In the genomic region with DNA sequence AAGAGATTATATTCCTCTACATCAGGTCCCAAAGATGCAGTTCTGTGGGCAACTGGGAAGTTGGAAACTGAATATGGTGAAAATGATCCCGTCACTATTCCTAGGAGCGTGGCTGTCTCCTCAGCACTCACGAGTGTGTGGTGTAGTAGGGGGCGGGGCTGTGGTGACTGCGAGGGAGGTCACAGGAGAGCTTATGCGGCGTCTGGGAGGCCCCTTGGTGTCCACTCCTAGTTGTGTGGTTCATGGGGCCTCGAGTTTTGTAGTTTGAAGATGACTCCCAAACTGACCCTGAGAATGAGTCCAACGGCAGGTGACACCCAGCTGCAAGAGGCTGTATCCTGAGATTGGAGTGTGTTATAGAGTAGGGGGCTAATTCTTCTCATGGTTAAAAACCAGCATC, we compare ENCODE assay signal across 16 cellular contexts.
DNase-seq lines count a peak whose midpoint lies in the region; ATAC-seq and TF ChIP-seq lines count a peak whose summit lies in the region.
"Had no signal": no experiment of that assay in that cellular context is flagged by ENCODE, and none has a peak within 500 bp of the region (broad histone marks: within the 10 kb centered on the region; RNA-seq: fewer than 3 reads in every experiment).

No MANE protein-coding gene starts in this region.

- ATAC-seq in activated CD8-positive, alpha-beta T cell treated with anti-CD3 and anti-CD28 coated beads, Interleukin-2, amount 10 ng/mL, durations not matched to agents 7 days and 5 days = no peak
- no peak for ATAC-seq in activated CD8-positive, alpha-beta T cell treated with anti-CD3 and anti-CD28 coated beads for 36 hours
- ATAC-seq in PC-3 = no peak
- peak; percentile 26 to 46 for ATAC-seq in gastrocnemius medialis

- no peak for DNase-seq in activated CD8-positive, alpha-beta T cell treated with anti-CD3 and anti-CD28 coated beads, Interleukin-2, amount 10 ng/mL, durations not matched to agents 7 days and 5 days
- DNase-seq in activated CD8-positive, alpha-beta T cell treated with anti-CD3 and anti-CD28 coated beads for 36 hours = no peak
- DNase-seq in PC-3 (no peak), gastrocnemius medialis (peak; percentile 35 to 61), AG08396 (ENCODE audit: low spot score) (no peak), MV-4-11 (lab: John Stamatoyannopoulos, UW) (no peak), posterior vena cava (ENCODE audit: low spot score) (no peak)
- DNase-seq: 8988T, C1 segment of cervical spinal cord, DMS79 treated with DMSO at 0.1 percent for 48 hours, Karpas-422, MM.1S, NCI-H2029, NCI-H82 had no signal

- POLR2A ChIA-PET in activated CD8-positive, alpha-beta T cell treated with anti-CD3 and anti-CD28 coated beads, Interleukin-2, amount 10 ng/mL, durations not matched to agents 7 days and 5 days (lab: Charles Lee) = interaction anchor here (0.6 kb wide), 1 partner anchor 13 kb away, joined by 3 read pairs; no protein-coding TSS in a partner anchor
- POLR2A ChIA-PET in activated CD8-positive, alpha-beta T cell treated with anti-CD3 and anti-CD28 coated beads for 36 hours (lab: Charles Lee) = no interaction called here
- POLR2A ChIA-PET in PC-3 (lab: Charles Lee; ENCODE audit: unreplicated experiment) = interaction anchor here (0.6 kb wide), 1 partner anchor 549 kb away, joined by 5 read pairs; no protein-coding TSS in a partner anchor

- H3K4me1 Mint-ChIP-seq in activated CD8-positive, alpha-beta T cell treated with anti-CD3 and anti-CD28 coated beads, Interleukin-2, amount 10 ng/mL, durations not matched to agents 7 days and 5 days (ENCODE audit: low read depth) = peaks cover 91% of the 10 kb centered on the region
- H3K4me1 Mint-ChIP-seq in activated CD8-positive, alpha-beta T cell treated with anti-CD3 and anti-CD28 coated beads for 36 hours (ENCODE audit: low read depth) = peaks cover 51% of the 10 kb centered on the region
- H3K4me1 Mint-ChIP-seq in dendritic cell treated with granulocyte-macrophage colony-stimulating factor and Interleukin-4, amounts not matched to agents 40 ng/mL and 50 ng/mL, for 4 days (ENCODE audit: low read depth) = peaks cover 78% of the 10 kb centered on the region

- CTCF ChIA-PET in activated CD8-positive, alpha-beta T cell treated with anti-CD3 and anti-CD28 coated beads, Interleukin-2, amount 10 ng/mL, durations not matched to agents 7 days and 5 days (lab: Charles Lee) = interaction anchor here (0.8 to 8.4 kb wide), 5 partner anchors 10 to 105 kb away, joined by 3 to 142 read pairs (median 19); a partner anchor contains a TSS
- CTCF ChIA-PET in activated CD8-positive, alpha-beta T cell treated with anti-CD3 and anti-CD28 coated beads for 36 hours (lab: Charles Lee) = interaction anchor here (1.2 to 6.6 kb wide), 4 partner anchors 9 to 97 kb away, joined by 4 to 104 read pairs (median 33); no protein-coding TSS in a partner anchor
- CTCF ChIA-PET in PC-3 (lab: Charles Lee) = no interaction called here

- 0 out of 2 replicates have a peak overlapping the region, but pooled peaks have one; percentile 25 for H3K27ac ChIP-seq in PC-3 (ENCODE audit: low read length)
- peak overlapping the region; percentile 39 to 78 (median 66) for H3K27ac ChIP-seq in gastrocnemius medialis
- H3K27ac ChIP-seq: Peyer's patch had no signal

- H3K27me3 ChIP-seq in PC-3 (ENCODE audit: low read length) = no peaks in the 10 kb centered on the region
- H3K27me3 ChIP-seq in gastrocnemius medialis = no peaks in the 10 kb centered on the region
- H3K27me3 ChIP-seq: Peyer's patch had no signal

- in situ Hi-C loops in gastrocnemius medialis (cut with MboI; ENCODE audit: low sequenced_read_pairs in 4 of 4) = loop anchor here in 3 of 4 donors (5.0 kb wide), 2 partner anchors 78 to 88 kb away; no protein-coding TSS in a partner anchor

- no peak overlapping the region for H3K9ac ChIP-seq in PC-3 (ENCODE audit: low read length)

- H3K9me3 Mint-ChIP-seq in activated CD8-positive, alpha-beta T cell treated with anti-CD3 and anti-CD28 coated beads, Interleukin-2, amount 10 ng/mL, durations not matched to agents 7 days and 5 days (ENCODE audit: insufficient read depth) = no peaks in the 10 kb centered on the region
- H3K9me3 Mint-ChIP-seq in activated CD8-positive, alpha-beta T cell treated with anti-CD3 and anti-CD28 coated beads for 36 hours = no peaks in the 10 kb centered on the region
- H3K9me3 Mint-ChIP-seq in dendritic cell treated with granulocyte-macrophage colony-stimulating factor and Interleukin-4, amounts not matched to agents 40 ng/mL and 50 ng/mL, for 4 days = no peaks in the 10 kb centered on the region

- H4K20me1 ChIP-seq in PC-3 (ENCODE audit: low read length) = no peaks in the 10 kb centered on the region

- no peak overlapping the region for H3K4me3 Mint-ChIP-seq in activated CD8-positive, alpha-beta T cell treated with anti-CD3 and anti-CD28 coated beads, Interleukin-2, amount 10 ng/mL, durations not matched to agents 7 days and 5 days
- no peak overlapping the region for H3K4me3 Mint-ChIP-seq in activated CD8-positive, alpha-beta T cell treated with anti-CD3 and anti-CD28 coated beads for 36 hours
- H3K4me3 Mint-ChIP-seq in dendritic cell treated with granulocyte-macrophage colony-stimulating factor and Interleukin-4, amounts not matched to agents 40 ng/mL and 50 ng/mL, for 4 days = no peak overlapping the region

- peaks cover 63% of the 10 kb centered on the region for H3K36me3 Mint-ChIP-seq in activated CD8-positive, alpha-beta T cell treated with anti-CD3 and anti-CD28 coated beads, Interleukin-2, amount 10 ng/mL, durations not matched to agents 7 days and 5 days (ENCODE audit: low read depth)
- peaks cover 5% of the 10 kb centered on the region for H3K36me3 Mint-ChIP-seq in activated CD8-positive, alpha-beta T cell treated with anti-CD3 and anti-CD28 coated beads for 36 hours (ENCODE audit: low read depth)
- peaks cover 98% of the 10 kb centered on the region for H3K36me3 Mint-ChIP-seq in dendritic cell treated with granulocyte-macrophage colony-stimulating factor and Interleukin-4, amounts not matched to agents 40 ng/mL and 50 ng/mL, for 4 days (ENCODE audit: low read depth)

- H3K9me3 ChIP-seq in PC-3 (ENCODE audit: low read length) = no peaks in the 10 kb centered on the region
- no peaks in the 10 kb centered on the region for H3K9me3 ChIP-seq in gastrocnemius medialis
- H3K9me3 ChIP-seq: Peyer's patch had no signal

- H3F3A ChIP-seq in PC-3 (ENCODE audit: low read length, unreplicated experiment) = no peaks in the 10 kb centered on the region

- no TSS peak for BruUV-seq in PC-3 (replicated peaks; lab: Mats Ljungman, UMichigan)

- 0 out of 2 replicates have a peak overlapping the region, but pooled peaks have one; percentile 11 for H3K4me2 ChIP-seq in PC-3 (ENCODE audit: low read length)

- H3K9me2 ChIP-seq in PC-3 (replicated peaks; ENCODE audit: low read length) = no peaks in the 10 kb centered on the region

- no peaks in the 10 kb centered on the region for H3K27me3 Mint-ChIP-seq in activated CD8-positive, alpha-beta T cell treated with anti-CD3 and anti-CD28 coated beads, Interleukin-2, amount 10 ng/mL, durations not matched to agents 7 days and 5 days (ENCODE audit: low read depth)
- H3K27me3 Mint-ChIP-seq in activated CD8-positive, alpha-beta T cell treated with anti-CD3 and anti-CD28 coated beads for 36 hours = no peaks in the 10 kb centered on the region
- H3K27me3 Mint-ChIP-seq in dendritic cell treated with granulocyte-macrophage colony-stimulating factor and Interleukin-4, amounts not matched to agents 40 ng/mL and 50 ng/mL, for 4 days = no peaks in the 10 kb centered on the region

- H3K4me1 ChIP-seq in PC-3 (ENCODE audit: insufficient read depth, low read length) (peaks cover 29% of the 10 kb centered on the region), gastrocnemius medialis (peaks cover 48 to 56% of the 10 kb centered on the region in 2 donors)

- peak overlapping the region; percentile 48 for H3K27ac Mint-ChIP-seq in activated CD8-positive, alpha-beta T cell treated with anti-CD3 and anti-CD28 coated beads, Interleukin-2, amount 10 ng/mL, durations not matched to agents 7 days and 5 days
- no peak overlapping the region for H3K27ac Mint-ChIP-seq in activated CD8-positive, alpha-beta T cell treated with anti-CD3 and anti-CD28 coated beads for 36 hours
- H3K27ac Mint-ChIP-seq in dendritic cell treated with granulocyte-macrophage colony-stimulating factor and Interleukin-4, amounts not matched to agents 40 ng/mL and 50 ng/mL, for 4 days = peak overlapping the region; percentile 52

- TF ChIP-seq CTCF in activated CD8-positive, alpha-beta T cell treated with anti-CD3 and anti-CD28 coated beads for 36 hours (IDR thresholded peaks at IDR 0.05) = no peak
- no peak for TF ChIP-seq CTCF in PC-3 (conservative IDR thresholded peaks at IDR 0.05; ENCODE audit: low read depth, low read length)
- TF ChIP-seq CTCF in gastrocnemius medialis (IDR thresholded peaks at IDR 0.05 in 4 of 5, conservative IDR thresholded peaks at IDR 0.05 in 1 of 5) = no peak

- intact Hi-C loops in activated CD8-positive, alpha-beta T cell treated with anti-CD3 and anti-CD28 coated beads for 36 hours (cut with micrococcal nuclease) = loop anchor here (5.0 kb wide), 2 partner anchors 68 to 97 kb away; a partner anchor contains a TSS
- intact Hi-C loops in PC-3 (cut with micrococcal nuclease) = no loop called here
- intact Hi-C loops in dendritic cell treated with granulocyte-macrophage colony-stimulating factor and Interleukin-4, amounts not matched to agents 40 ng/mL and 50 ng/mL, for 4 days (cut with micrococcal nuclease) = no loop called here
- intact Hi-C loops in gastrocnemius medialis (cut with DNase I; ENCODE audit: low total_unique reads) = no loop called here
- intact Hi-C loops in posterior vena cava (cut with DNase I) = loop anchor here (1.0 to 10.0 kb wide), 4 partner anchors 70 to 990 kb away; a partner anchor contains a TSS

- H3K36me3 ChIP-seq in PC-3 (ENCODE audit: low read depth, low read length) = no peaks in the 10 kb centered on the region; the same call in 1 of the 2 replicates
- H3K36me3 ChIP-seq in gastrocnemius medialis = no peaks in the 10 kb centered on the region

- no peaks in the 10 kb centered on the region for H3K79me2 ChIP-seq in PC-3 (ENCODE audit: low read length)

- H3K4me3 ChIP-seq in PC-3 (ENCODE audit: low read length) (no peak overlapping the region), gastrocnemius medialis (no peak overlapping the region)
- H3K4me3 ChIP-seq: Peyer's patch had no signal

- H2AFZ ChIP-seq in PC-3 (ENCODE audit: low read length) = no peak overlapping the region

- no peak for TF ChIP-seq POLR2A in gastrocnemius medialis (IDR thresholded peaks at IDR 0.05)

Comparison
In these comparisons a context has a peak if more than half of its experiments do, and no peak if none do; other contexts are left out.
1. ATAC-seq: peak in gastrocnemius medialis (2 of 2); none in activated CD8-positive, alpha-beta T cell treated with anti-CD3 and anti-CD28 coated beads, Interleukin-2, amount 10 ng/mL, durations not matched to agents 7 days and 5 days (single experiment), activated CD8-positive, alpha-beta T cell treated with anti-CD3 and anti-CD28 coated beads for 36 hours (single experiment) and PC-3 (single experiment).
2. DNase-seq: peak in gastrocnemius medialis (2 of 2); none in activated CD8-positive, alpha-beta T cell treated with anti-CD3 and anti-CD28 coated beads, Interleukin-2, amount 10 ng/mL, durations not matched to agents 7 days and 5 days (single experiment), activated CD8-positive, alpha-beta T cell treated with anti-CD3 and anti-CD28 coated beads for 36 hours (single experiment), PC-3 (single experiment), AG08396 (single experiment), MV-4-11 (single experiment) and posterior vena cava (single experiment).
3. intact Hi-C loops: an anchor here in activated CD8-positive, alpha-beta T cell treated with anti-CD3 and anti-CD28 coated beads for 36 hours (5.0 kb wide) and posterior vena cava (1.0 to 10.0 kb wide); none called in PC-3, dendritic cell treated with granulocyte-macrophage colony-stimulating factor and Interleukin-4, amounts not matched to agents 40 ng/mL and 50 ng/mL, for 4 days and gastrocnemius medialis.